In genomic region chr22:41285820-41286638, GRCh38 we compare ENCODE assay signal across 8 cellular contexts. TPM values are rescaled to one million over a fixed set of nuclear protein-coding genes. Genes with fewer than 3 reads are reported as not detected.
DNase-seq lines count a peak whose midpoint lies in the region; ATAC-seq and TF ChIP-seq lines count a peak whose summit lies in the region.

A gene with protein sequence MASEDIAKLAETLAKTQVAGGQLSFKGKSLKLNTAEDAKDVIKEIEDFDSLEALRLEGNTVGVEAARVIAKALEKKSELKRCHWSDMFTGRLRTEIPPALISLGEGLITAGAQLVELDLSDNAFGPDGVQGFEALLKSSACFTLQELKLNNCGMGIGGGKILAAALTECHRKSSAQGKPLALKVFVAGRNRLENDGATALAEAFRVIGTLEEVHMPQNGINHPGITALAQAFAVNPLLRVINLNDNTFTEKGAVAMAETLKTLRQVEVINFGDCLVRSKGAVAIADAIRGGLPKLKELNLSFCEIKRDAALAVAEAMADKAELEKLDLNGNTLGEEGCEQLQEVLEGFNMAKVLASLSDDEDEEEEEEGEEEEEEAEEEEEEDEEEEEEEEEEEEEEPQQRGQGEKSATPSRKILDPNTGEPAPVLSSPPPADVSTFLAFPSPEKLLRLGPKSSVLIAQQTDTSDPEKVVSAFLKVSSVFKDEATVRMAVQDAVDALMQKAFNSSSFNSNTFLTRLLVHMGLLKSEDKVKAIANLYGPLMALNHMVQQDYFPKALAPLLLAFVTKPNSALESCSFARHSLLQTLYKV (minus strand): TSS chr22:41286187. CDS start chr22:41281044, 5,143 bp downstream.

- no peaks in the 10 kb centered on the region for H3K27me3 ChIP-seq in suprapubic skin

- DNase-seq in NCI-H1092 treated with DMSO at 0.1 percent for 48 hours (lab: John Stamatoyannopoulos, UW), result peak; percentile 99
- peak; percentile 98 for DNase-seq in SKM-1 (lab: John Stamatoyannopoulos, UW; ENCODE audit: unreplicated experiment)
- DNase-seq in activated naive CD4-positive, alpha-beta T cell treated with anti-CD3 and anti-CD28 coated beads, Interleukin-2, amount 50 U/mL, for 72 hours (ENCODE audit: low spot score in 2 of 2), result peak; percentile 98
- DNase-seq in globus pallidus (ENCODE audit: low spot score), result peak; percentile 99
- peak; percentile 89 to 100 (median 99) for DNase-seq in nucleus accumbens (lab: John Stamatoyannopoulos, UW)
- DNase-seq in suprapubic skin (ENCODE audit: low spot score in 2 of 2), result peak; percentile 98

- TF ChIP-seq POLR2A in GM10847 (IDR thresholded peaks at IDR 0.05; ENCODE audit: extremely low read depth, insufficient read length), result peak; percentile 74
- TF ChIP-seq POLR2A in suprapubic skin (IDR thresholded peaks at IDR 0.05), result peak in 1 of 2 donors; percentile 64

- H3K36me3 Mint-ChIP-seq in activated naive CD4-positive, alpha-beta T cell treated with anti-CD3 and anti-CD28 coated beads, Interleukin-2, amount 50 U/mL, for 72 hours, result peaks cover 11 to 13% of the 10 kb centered on the region in 2 donors

- H3K36me3 ChIP-seq in suprapubic skin, result peaks cover 5% of the 10 kb centered on the region

- ATAC-seq in HG02610 (IDR thresholded peaks at IDR 0.05; ENCODE audit: unreplicated experiment), result peak; percentile 92
- peak; percentile 90 to 93 for ATAC-seq in activated naive CD4-positive, alpha-beta T cell treated with anti-CD3 and anti-CD28 coated beads, Interleukin-2, amount 50 U/mL, for 72 hours

- peak within 1 kb of the TSS; percentile 74 for H3K4me3 ChIP-seq in suprapubic skin

- no peak for TF ChIP-seq EP300 in suprapubic skin (IDR thresholded peaks at IDR 0.05)

- H3K27ac Mint-ChIP-seq in activated naive CD4-positive, alpha-beta T cell treated with anti-CD3 and anti-CD28 coated beads, Interleukin-2, amount 50 U/mL, for 72 hours, result peak within 1 kb of the TSS; percentile 89 to 97

- peaks cover 44% of the 10 kb centered on the region for H3K4me1 ChIP-seq in suprapubic skin

- WGBS in suprapubic skin, result 2% methylated on average over 11 of the region's 77 CpGs

- H3K27ac ChIP-seq in suprapubic skin, result peak within 1 kb of the TSS; percentile 92

- TF ChIP-seq CTCF in suprapubic skin (IDR thresholded peaks at IDR 0.05), result no peak

- H3K9me3 Mint-ChIP-seq in activated naive CD4-positive, alpha-beta T cell treated with anti-CD3 and anti-CD28 coated beads, Interleukin-2, amount 50 U/mL, for 72 hours, result no peaks in the 10 kb centered on the region

- no peaks in the 10 kb centered on the region for H3K9me3 ChIP-seq in suprapubic skin

RNA-seq across cellular contexts. Expression of the gene that starts here (rescaled TPM):
- total RNA-seq in activated naive CD4-positive, alpha-beta T cell treated with anti-CD3 and anti-CD28 coated beads, Interleukin-2, amount 50 U/mL, for 72 hours, result 100 to 1,000 TPM; 137 to 142 TPM
- total RNA-seq in suprapubic skin, result 100 to 1,000 TPM; 112 to 120 (median 114) TPM

Comparison
In these comparisons a context has a peak if more than half of its experiments do, and no peak if none do; other contexts are left out.
1. Peak in every context shown above with its lines: DNase-seq, ATAC-seq, H3K4me3 ChIP-seq and H3K27ac ChIP-seq.